In genomic region chr20:2379511-2380229, GRCh38 we compare ENCODE assay signal across 14 cellular contexts. TPM values are rescaled to one million over a fixed set of nuclear protein-coding genes. Genes with fewer than 3 reads are reported as not detected.
A peak's percentile ranks its signal among the peaks of the same experiment; 100 is the strongest.
DNase-seq lines count a peak whose midpoint lies in the region; ATAC-seq and TF ChIP-seq lines count a peak whose summit lies in the region.
"Had no signal": no experiment of that assay in that cellular context is flagged by ENCODE, and none has a peak within 500 bp of the region (broad histone marks: within the 10 kb centered on the region; RNA-seq: fewer than 3 reads in every experiment).

No MANE protein-coding gene starts in this region.

- intact Hi-C loops in CD4-positive, alpha-beta T cell (cut with DNase I, micrococcal nuclease): no loop called here
- intact Hi-C loops in ascending aorta (cut with DNase I): no loop called here

- no peak overlapping the region for H3K27ac ChIP-seq in CD4-positive, alpha-beta T cell (ENCODE audit: low read depth, low read length)
- H3K27ac ChIP-seq in HEK293 (ENCODE audit: extremely low read depth, low read depth, low read length): no peak overlapping the region
- no peak overlapping the region for H3K27ac ChIP-seq in RWPE1
- no peak overlapping the region for H3K27ac ChIP-seq in ascending aorta

- no peak for TF ChIP-seq CTCF in CD4-positive, alpha-beta T cell (IDR thresholded peaks at IDR 0.05)
- TF ChIP-seq CTCF in HEK293 (tag by site-specific recombination; IDR thresholded peaks at IDR 0.05) (no peak), RWPE1 (conservative IDR thresholded peaks at IDR 0.05; ENCODE audit: low read depth) (no peak), ascending aorta (IDR thresholded peaks at IDR 0.05) (no peak)

- DNase-seq in CD4-positive, alpha-beta T cell: peak in 1 of 10 experiments; percentile 2
- DNase-seq in SW480 (ENCODE audit: low spot score) (peak; percentile 83), RWPE1 (ENCODE audit: low spot score) (no peak), SHP77 (lab: John Stamatoyannopoulos, UW) (no peak), ascending aorta (ENCODE audit: low spot score in 2 of 2) (no peak)
- DNase-seq in effector memory CD8-positive, alpha-beta T cell: peak in 1 of 3 experiments; percentile 25
- DNase-seq: activated T-cell treated with anti-CD3 and anti-CD28 coated beads, Interleukin-2, amount 50 U/mL, for 24 hours; NCI-H446; occipital lobe; SW 1271 had no signal

- H3K27me3 Mint-ChIP-seq in CD4-positive, alpha-beta T cell: peaks cover 26% of the 10 kb centered on the region
- H3K27me3 Mint-ChIP-seq in effector memory CD8-positive, alpha-beta T cell: peaks cover 5 to 31% of the 10 kb centered on the region in 2 donors

- H3K4me3 Mint-ChIP-seq in CD4-positive, alpha-beta T cell: peak overlapping the region; percentile 35
- peak overlapping the region; percentile 43 to 62 for H3K4me3 Mint-ChIP-seq in effector memory CD8-positive, alpha-beta T cell
- H3K4me3 Mint-ChIP-seq: activated T-cell treated with anti-CD3 and anti-CD28 coated beads, Interleukin-2, amount 50 U/mL, for 24 hours had no signal

- H3K4me1 ChIP-seq in HEK293 (ENCODE audit: control insufficient read depth, insufficient read depth, low read length) (no peaks in the 10 kb centered on the region), ascending aorta (no peaks in the 10 kb centered on the region)

- H3K9me3 Mint-ChIP-seq in CD4-positive, alpha-beta T cell: no peaks in the 10 kb centered on the region
- H3K9me3 Mint-ChIP-seq in effector memory CD8-positive, alpha-beta T cell: no peaks in the 10 kb centered on the region
- H3K9me3 Mint-ChIP-seq: activated T-cell treated with anti-CD3 and anti-CD28 coated beads, Interleukin-2, amount 50 U/mL, for 24 hours had no signal

- no peaks in the 10 kb centered on the region for H3K27me3 ChIP-seq in CD4-positive, alpha-beta T cell (ENCODE audit: control insufficient read depth, insufficient read depth, low read length)
- no peaks in the 10 kb centered on the region for H3K27me3 ChIP-seq in ascending aorta

- H3K36me3 Mint-ChIP-seq in CD4-positive, alpha-beta T cell (ENCODE audit: low read depth): no peaks in the 10 kb centered on the region
- peaks cover 4% of the 10 kb centered on the region for H3K36me3 Mint-ChIP-seq in effector memory CD8-positive, alpha-beta T cell (ENCODE audit: insufficient read depth)

- ATAC-seq in CD4-positive, alpha-beta T cell (ENCODE audit: poor library complexity): peak; percentile 79
- ATAC-seq in effector memory CD8-positive, alpha-beta T cell (replicated peaks): peak; percentile 89
- ATAC-seq in GM19455 (IDR thresholded peaks at IDR 0.05; ENCODE audit: unreplicated experiment): no peak

- H3K36me3 ChIP-seq in HEK293 (ENCODE audit: control insufficient read depth in 2 of 2, insufficient read depth in 1 of 2, low read length in 2 of 2): no peaks in the 10 kb centered on the region
- no peaks in the 10 kb centered on the region for H3K36me3 ChIP-seq in ascending aorta

- H3K4me1 Mint-ChIP-seq in CD4-positive, alpha-beta T cell (ENCODE audit: low read depth): peaks cover 27% of the 10 kb centered on the region
- peaks cover 25 to 26% of the 10 kb centered on the region in 2 donors for H3K4me1 Mint-ChIP-seq in effector memory CD8-positive, alpha-beta T cell (ENCODE audit: low read depth in 2 of 2)

- H3K4me3 ChIP-seq in HEK293 (ENCODE audit: low read depth, low read length) (no peak overlapping the region), ascending aorta (no peak overlapping the region)

- H3K9me3 ChIP-seq in CD4-positive, alpha-beta T cell (ENCODE audit: control insufficient read depth, low read length): no peaks in the 10 kb centered on the region
- H3K9me3 ChIP-seq in HEK293 (ENCODE audit: control insufficient read depth, insufficient read depth, low read depth, low read length) (no peaks in the 10 kb centered on the region), ascending aorta (no peaks in the 10 kb centered on the region)

- POLR2A ChIA-PET in CD4-positive, alpha-beta T cell (lab: Charles Lee): interaction anchor here (0.9 to 1.2 kb wide), 2 partner anchors 91 to 277 kb away, joined by 3 read pairs; partner anchors contain the start of gene SNRPB
- POLR2A ChIA-PET in HEK293 (lab: Yijun Ruan, JAX) (no interaction called here), RWPE1 (lab: Yijun Ruan, JAX; ENCODE audit: low non-redundant PET) (no interaction called here)

- H3K27ac Mint-ChIP-seq in CD4-positive, alpha-beta T cell: no peak overlapping the region
- H3K27ac Mint-ChIP-seq in effector memory CD8-positive, alpha-beta T cell: peak overlapping the region; percentile 41 to 44
- H3K27ac Mint-ChIP-seq: activated T-cell treated with anti-CD3 and anti-CD28 coated beads, Interleukin-2, amount 50 U/mL, for 24 hours had no signal

- CTCF ChIA-PET in CD4-positive, alpha-beta T cell (lab: Charles Lee): no interaction called here
- CTCF ChIA-PET in HEK293 (lab: Yijun Ruan, JAX) (interaction anchor here (0.6 to 1.1 kb wide), 2 partner anchors 21 to 30 kb away, joined by 3 to 5 read pairs; no protein-coding TSS in a partner anchor), RWPE1 (lab: Yijun Ruan, JAX) (interaction anchor here (1.0 kb wide), 1 partner anchor 172 kb away, joined by 3 read pairs; no protein-coding TSS in a partner anchor)

TF ChIP-seq in HEK293, 187 proteins besides CTCF, POLR2A, EP300 and RAD21:
- TF ChIP-seq SP7 (tag by site-specific recombination; IDR thresholded peaks at IDR 0.05): peak; percentile 63
- no peak for TF ChIP-seq ATF2 (tag by site-specific recombination; IDR thresholded peaks at IDR 0.05; ENCODE audit: low read depth)
TF ChIP-seq in HEK293: peak in this region for 1.

RNA-seq across cellular contexts. Expression of gene TGM6, which starts 1.0 kb away (rescaled TPM):
- total RNA-seq in CD4-positive, alpha-beta T cell: not detected
- not detected for total RNA-seq in ascending aorta
- total RNA-seq: chondrocyte, occipital lobe, subcutaneous adipose tissue had no signal
